In the genomic region with DNA sequence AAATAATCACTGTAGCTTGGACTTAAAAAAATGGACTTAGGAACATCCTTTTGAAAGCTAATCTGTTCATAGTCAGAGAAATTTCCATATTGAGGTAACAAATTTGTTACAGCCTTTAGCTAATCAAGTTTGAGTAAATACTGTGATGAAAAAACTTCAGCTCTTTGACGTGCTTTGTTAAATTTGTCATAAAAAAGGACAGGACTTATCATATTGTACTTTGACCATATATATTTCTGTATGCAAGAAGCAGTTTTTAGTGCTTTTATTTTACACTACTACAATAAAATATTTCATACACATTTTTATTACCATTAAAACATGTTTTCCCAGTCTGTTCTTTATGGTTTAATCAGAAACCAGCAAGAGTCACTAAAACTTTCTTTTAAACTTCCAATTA, we compare ENCODE assay signal across 38 cellular contexts.
"Had no signal": no experiment of that assay in that cellular context is flagged by ENCODE, and none has a peak within 500 bp of the region (broad histone marks: within the 10 kb centered on the region; RNA-seq: fewer than 3 reads in every experiment).

No MANE protein-coding gene starts in this region.

- H3K4me3 Mint-ChIP-seq: activated B cell treated with CpG ODN at 0.5 μM for 24 hours; activated CD4-positive, alpha-beta memory T cell treated with anti-CD3 and anti-CD28 coated beads, Interleukin-2, amount 10 ng/mL, durations not matched to agents 7 days and 5 days; activated CD4-positive, alpha-beta T cell treated with anti-CD3 and anti-CD28 coated beads, Interleukin-2, amount 10 ng/mL, durations not matched to agents 24 days and 14 days; activated CD8-positive, alpha-beta memory T cell treated with anti-CD3 and anti-CD28 coated beads, Interleukin-2, amount 10 ng/mL, durations not matched to agents 7 days and 5 days; activated CD8-positive, alpha-beta T cell treated with anti-CD3 and anti-CD28 coated beads, Interleukin-2, amount 10 ng/mL, durations not matched to agents 7 days and 5 days; activated naive CD4-positive, alpha-beta T cell treated with anti-CD3 and anti-CD28 coated beads for 36 hours; activated naive CD8-positive, alpha-beta T cell treated with anti-CD3 and anti-CD28 coated beads for 36 hours; activated T-cell treated with anti-CD3 and anti-CD28 coated beads, Interleukin-2, amount 50 U/mL, for 4 hours; activated T-cell treated with anti-CD3 and anti-CD28 coated beads, Interleukin-2, amount 50 U/mL, for 72 hours; activated T-helper 1 cell treated with anti-CD3 and anti-CD28 coated beads, Interleukin-12 subunit alpha, Interleukin-12 subunit beta, Interleukin-2, Interleukin-4 antibody, amounts not matched to agents 30 ng/mL and 10 ng/mL and 1 ng/mL, durations not matched to agents 14 hours and 24 hours and 36 hours; activated T-helper 17 cell treated with anti-CD3 and anti-CD28 coated beads, Interleukin-2, amount 50 U/mL, for 72 hours; T-helper 1 cell treated with Interleukin-12 subunit alpha and Interleukin-12 subunit beta and Interleukin-4 antibody, amounts not matched to agents 30 μg/mL and 1 μg/mL, for 36 hours; T-helper 2 cell treated with Interferon-gamma antibody and Interleukin-4, amounts not matched to agents 5 μg/mL and 100 μg/mL, for 36 hours had no signal

- H3K4me1 Mint-ChIP-seq: activated B cell treated with CpG ODN at 0.5 μM for 24 hours; activated CD4-positive, alpha-beta memory T cell treated with anti-CD3 and anti-CD28 coated beads, Interleukin-2, amount 10 ng/mL, durations not matched to agents 7 days and 5 days; activated CD4-positive, alpha-beta T cell treated with anti-CD3 and anti-CD28 coated beads, Interleukin-2, amount 10 ng/mL, durations not matched to agents 24 days and 14 days; activated CD8-positive, alpha-beta memory T cell treated with anti-CD3 and anti-CD28 coated beads, Interleukin-2, amount 10 ng/mL, durations not matched to agents 7 days and 5 days; activated naive CD8-positive, alpha-beta T cell treated with anti-CD3 and anti-CD28 coated beads for 36 hours; activated T-helper 17 cell treated with anti-CD3 and anti-CD28 coated beads, Interleukin-2, amount 50 U/mL, for 72 hours had no signal

- H3K36me3 ChIP-seq: adrenal gland, brain microvascular endothelial cell, breast epithelium had no signal

- H3K27ac ChIP-seq: adrenal gland, body of pancreas, brain microvascular endothelial cell, breast epithelium, VCaP had no signal

- H3K4me1 ChIP-seq: adrenal gland, body of pancreas, breast epithelium had no signal

- H3K4me3 ChIP-seq: adrenal gland, body of pancreas, breast epithelium had no signal

- FAIRE-seq: astrocyte, TTC549 had no signal

- H3K9me3 ChIP-seq: adrenal gland, body of pancreas, breast epithelium had no signal

- H3K27ac Mint-ChIP-seq: activated B cell treated with CpG ODN at 0.5 μM for 24 hours; activated CD4-positive, alpha-beta memory T cell treated with anti-CD3 and anti-CD28 coated beads, Interleukin-2, amount 10 ng/mL, durations not matched to agents 7 days and 5 days; activated CD4-positive, alpha-beta T cell treated with anti-CD3 and anti-CD28 coated beads, Interleukin-2, amount 10 ng/mL, durations not matched to agents 24 days and 14 days; activated CD8-positive, alpha-beta memory T cell treated with anti-CD3 and anti-CD28 coated beads, Interleukin-2, amount 10 ng/mL, durations not matched to agents 7 days and 5 days; activated CD8-positive, alpha-beta T cell treated with anti-CD3 and anti-CD28 coated beads, Interleukin-2, amount 10 ng/mL, durations not matched to agents 7 days and 5 days; activated naive CD4-positive, alpha-beta T cell treated with anti-CD3 and anti-CD28 coated beads for 36 hours; activated naive CD4-positive, alpha-beta T cell treated with anti-CD3 and anti-CD28 coated beads, Interleukin-2, amount 50 U/mL, for 72 hours; activated naive CD8-positive, alpha-beta T cell treated with anti-CD3 and anti-CD28 coated beads for 36 hours; activated T-cell treated with anti-CD3 and anti-CD28 coated beads, Interleukin-2, amount 50 U/mL, for 72 hours; activated T-helper 1 cell treated with anti-CD3 and anti-CD28 coated beads, Interleukin-12 subunit alpha, Interleukin-12 subunit beta, Interleukin-2, Interleukin-4 antibody, amounts not matched to agents 30 ng/mL and 10 ng/mL and 1 ng/mL, durations not matched to agents 14 hours and 24 hours and 36 hours; activated T-helper 17 cell treated with anti-CD3 and anti-CD28 coated beads, Interleukin-2, amount 50 U/mL, for 72 hours; T-helper 1 cell treated with Interleukin-12 subunit alpha and Interleukin-12 subunit beta and Interleukin-4 antibody, amounts not matched to agents 30 μg/mL and 1 μg/mL, for 36 hours; T-helper 2 cell treated with Interferon-gamma antibody and Interleukin-4, amounts not matched to agents 5 μg/mL and 100 μg/mL, for 36 hours had no signal

- DNase-seq: activated B cell treated with CpG ODN at 0.5 μM for 24 hours; activated CD4-positive, alpha-beta memory T cell treated with anti-CD3 and anti-CD28 coated beads, Interleukin-2, amount 10 ng/mL, durations not matched to agents 7 days and 5 days; activated CD4-positive, alpha-beta T cell treated with anti-CD3 and anti-CD28 coated beads for 4 hours; activated CD4-positive, alpha-beta T cell treated with anti-CD3 and anti-CD28 coated beads, Interleukin-2, amount 10 ng/mL, durations not matched to agents 24 days and 14 days; activated CD4-positive, alpha-beta T cell treated with anti-CD3 and anti-CD28 coated beads, Interleukin-2, amount 50 U/mL, for 1 hour; activated CD4-positive, alpha-beta T cell treated with anti-CD3 and anti-CD28 coated beads, Interleukin-2, amount 50 U/mL, for 48 hours; activated CD4-positive, CD25-positive, alpha-beta regulatory T cell treated with anti-CD3 and anti-CD28 coated beads, Interleukin-2, amount 50 U/mL, for 72 hours; activated CD8-positive, alpha-beta memory T cell treated with anti-CD3 and anti-CD28 coated beads for 24 hours; activated CD8-positive, alpha-beta memory T cell treated with anti-CD3 and anti-CD28 coated beads, Interleukin-2, amount 10 ng/mL, durations not matched to agents 7 days and 5 days; activated CD8-positive, alpha-beta memory T cell treated with anti-CD3 and anti-CD28 coated beads, Interleukin-2, amount 50 U/mL, for 48 hours; activated CD8-positive, alpha-beta T cell treated with anti-CD3 and anti-CD28 coated beads, Interleukin-2, amount 10 ng/mL, durations not matched to agents 7 days and 5 days; activated effector memory CD4-positive, alpha-beta T cell treated with anti-CD3 and anti-CD28 coated beads, Interleukin-2, amount 50 U/mL, for 16 hours; activated gamma-delta T cell treated with Interleukin-2 at 50 U/mL for 16 hours; activated naive CD4-positive, alpha-beta T cell; activated naive CD4-positive, alpha-beta T cell treated with anti-CD3 and anti-CD28 coated beads for 36 hours; activated naive CD4-positive, alpha-beta T cell treated with anti-CD3 and anti-CD28 coated beads, Interleukin-2, amount 50 U/mL, for 16 hours; activated naive CD8-positive, alpha-beta T cell treated with anti-CD3 and anti-CD28 coated beads for 36 hours; activated T-cell treated with anti-CD3 and anti-CD28 coated beads, Interleukin-2, amount 50 U/mL, for 1 hour; activated T-cell treated with anti-CD3 and anti-CD28 coated beads, Interleukin-2, amount 50 U/mL, for 4 hours; activated T-cell treated with anti-CD3 and anti-CD28 coated beads, Interleukin-2, amount 50 U/mL, for 72 hours; adrenal gland; amniotic stem cell; aorta; body of pancreas; brain microvascular endothelial cell; central memory CD4-positive, alpha-beta T cell; T-helper 1 cell; T-helper 2 cell; T-helper 9 cell had no signal

- H3K9me3 Mint-ChIP-seq: activated B cell treated with CpG ODN at 0.5 μM for 24 hours; activated CD4-positive, alpha-beta memory T cell treated with anti-CD3 and anti-CD28 coated beads, Interleukin-2, amount 10 ng/mL, durations not matched to agents 7 days and 5 days; activated CD4-positive, alpha-beta T cell treated with anti-CD3 and anti-CD28 coated beads, Interleukin-2, amount 10 ng/mL, durations not matched to agents 24 days and 14 days; activated naive CD4-positive, alpha-beta T cell treated with anti-CD3 and anti-CD28 coated beads for 36 hours; activated naive CD4-positive, alpha-beta T cell treated with anti-CD3 and anti-CD28 coated beads, Interleukin-2, amount 50 U/mL, for 72 hours; activated naive CD8-positive, alpha-beta T cell treated with anti-CD3 and anti-CD28 coated beads for 36 hours; activated T-cell treated with anti-CD3 and anti-CD28 coated beads, Interleukin-2, amount 50 U/mL, for 4 hours; activated T-cell treated with anti-CD3 and anti-CD28 coated beads, Interleukin-2, amount 50 U/mL, for 72 hours; activated T-helper 1 cell treated with anti-CD3 and anti-CD28 coated beads, Interleukin-12 subunit alpha, Interleukin-12 subunit beta, Interleukin-2, Interleukin-4 antibody, amounts not matched to agents 30 ng/mL and 10 ng/mL and 1 ng/mL, durations not matched to agents 14 hours and 24 hours and 36 hours; activated T-helper 17 cell treated with anti-CD3 and anti-CD28 coated beads, Interleukin-2, amount 50 U/mL, for 72 hours; T-helper 1 cell treated with Interleukin-12 subunit alpha and Interleukin-12 subunit beta and Interleukin-4 antibody, amounts not matched to agents 30 μg/mL and 1 μg/mL, for 36 hours; T-helper 2 cell treated with Interferon-gamma antibody and Interleukin-4, amounts not matched to agents 5 μg/mL and 100 μg/mL, for 36 hours had no signal

- H3K27me3 Mint-ChIP-seq: activated B cell treated with CpG ODN at 0.5 μM for 24 hours; activated CD4-positive, alpha-beta memory T cell treated with anti-CD3 and anti-CD28 coated beads, Interleukin-2, amount 10 ng/mL, durations not matched to agents 7 days and 5 days; activated CD4-positive, alpha-beta T cell treated with anti-CD3 and anti-CD28 coated beads, Interleukin-2, amount 10 ng/mL, durations not matched to agents 24 days and 14 days; activated CD8-positive, alpha-beta memory T cell treated with anti-CD3 and anti-CD28 coated beads, Interleukin-2, amount 10 ng/mL, durations not matched to agents 7 days and 5 days; activated naive CD8-positive, alpha-beta T cell treated with anti-CD3 and anti-CD28 coated beads for 36 hours; activated T-helper 17 cell treated with anti-CD3 and anti-CD28 coated beads, Interleukin-2, amount 50 U/mL, for 72 hours had no signal

- ATAC-seq: activated CD8-positive, alpha-beta memory T cell treated with anti-CD3 and anti-CD28 coated beads, Interleukin-2, amount 10 ng/mL, durations not matched to agents 7 days and 5 days; activated CD8-positive, alpha-beta T cell treated with anti-CD3 and anti-CD28 coated beads, Interleukin-2, amount 10 ng/mL, durations not matched to agents 7 days and 5 days; activated naive CD4-positive, alpha-beta T cell treated with anti-CD3 and anti-CD28 coated beads, Interleukin-2, amount 50 U/mL, for 72 hours; activated T-cell treated with anti-CD3 and anti-CD28 coated beads, Interleukin-2, amount 50 U/mL, for 4 hours; activated T-cell treated with anti-CD3 and anti-CD28 coated beads, Interleukin-2, amount 50 U/mL, for 72 hours; activated T-helper 17 cell treated with anti-CD3 and anti-CD28 coated beads, Interleukin-2, amount 50 U/mL, for 72 hours; body of pancreas had no signal

- H3K36me3 Mint-ChIP-seq: activated naive CD4-positive, alpha-beta T cell treated with anti-CD3 and anti-CD28 coated beads, Interleukin-2, amount 50 U/mL, for 72 hours had no signal

- H3K27me3 ChIP-seq: adrenal gland, body of pancreas, brain microvascular endothelial cell, breast epithelium had no signal
